In the genomic region with DNA sequence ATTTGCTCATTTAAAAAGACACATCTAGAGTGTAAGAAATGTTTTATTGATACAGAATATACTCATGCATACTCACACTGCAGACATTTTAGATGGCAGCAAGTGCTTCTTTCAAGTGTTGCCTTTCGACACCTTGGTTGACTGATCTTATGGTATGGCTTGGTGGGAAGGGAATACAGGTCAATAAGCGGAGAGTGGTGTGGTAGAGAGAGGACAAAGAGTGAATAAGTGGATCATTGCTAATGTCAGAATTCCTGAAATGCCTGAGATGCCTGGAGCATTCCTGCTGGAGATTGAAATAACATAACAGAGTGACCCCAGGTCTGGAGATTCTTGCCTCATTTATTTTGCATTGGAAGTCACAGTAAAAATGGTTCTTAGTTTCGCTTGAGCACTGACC, we compare ENCODE assay signal across 11 cellular contexts.
DNase-seq lines count a peak whose midpoint lies in the region; FAIRE-seq and TF ChIP-seq lines count a peak whose summit lies in the region.
"Had no signal": no experiment of that assay in that cellular context is flagged by ENCODE, and none has a peak within 500 bp of the region (broad histone marks: within the 10 kb centered on the region; RNA-seq: fewer than 3 reads in every experiment).

No MANE protein-coding gene starts in this region.

- H2BK15ac ChIP-seq in mesenchymal stem cell (ENCODE audit: low read depth, poor library complexity, severe bottlenecking): no peak overlapping the region

- TF ChIP-seq CTCF in cardiac fibroblast (IDR thresholded peaks at IDR 0.05; ENCODE audit: low read depth, low read length) (no peak), D721Med (IDR thresholded peaks at IDR 0.05; ENCODE audit: insufficient read depth, missing control alignments) (no peak)

- no peak overlapping the region for H2BK5ac ChIP-seq in mesenchymal stem cell (ENCODE audit: low read depth, low read length, poor library complexity, severe bottlenecking)

- H3K14ac ChIP-seq in mesenchymal stem cell (ENCODE audit: low read length in 2 of 2): no peak overlapping the region

- H3K18ac ChIP-seq in mesenchymal stem cell (ENCODE audit: low read depth in 1 of 2, low read length in 2 of 2): no peak overlapping the region

- peak overlapping the region; percentile 94 for H3K27ac ChIP-seq in mesenchymal stem cell (ENCODE audit: low read length, poor library complexity, severe bottlenecking)
- H3K27ac ChIP-seq: vagina, WERI-Rb-1 had no signal

- peak; percentile 36 for DNase-seq in AG08396 (ENCODE audit: low spot score)
- DNase-seq in HuH-7 (ENCODE audit: low spot score): peak; percentile 36
- DNase-seq in cardiac fibroblast (ENCODE audit: low read depth in 2 of 2): peak; percentile 52 to 74
- peak; percentile 18 for DNase-seq in mesenchymal stem cell
- no peak for DNase-seq in D721Med (ENCODE audit: insufficient read length, low spot score)
- DNase-seq in DMS153 treated with DMSO at 0.1 percent for 48 hours (lab: John Stamatoyannopoulos, UW; ENCODE audit: unreplicated experiment): no peak
- no peak for DNase-seq in NCI-H748 (lab: John Stamatoyannopoulos, UW; ENCODE audit: unreplicated experiment)
- DNase-seq in stimulated activated CD4-positive, alpha-beta T cell treated with anti-CD3 and anti-CD28 coated beads, Interleukin-2, amount 100 ng/mL, for 48 hours: no peak
- DNase-seq: posterior cingulate gyrus, WERI-Rb-1 had no signal

- WGBS in mesenchymal stem cell: 16% methylated on average over 2 of the region's 3 CpGs

- H2AK5ac ChIP-seq in mesenchymal stem cell (ENCODE audit: low read length, severe bottlenecking): no peak overlapping the region

- no peak overlapping the region for H3K9ac ChIP-seq in mesenchymal stem cell (ENCODE audit: low read length)

- no peak overlapping the region for H3K4me2 ChIP-seq in mesenchymal stem cell (ENCODE audit: low read length, poor library complexity, severe bottlenecking)

- H3K79me1 ChIP-seq in mesenchymal stem cell (replicated peaks; ENCODE audit: low read length, poor library complexity, severe bottlenecking): no peaks in the 10 kb centered on the region

- no peak overlapping the region for H4K8ac ChIP-seq in mesenchymal stem cell (ENCODE audit: low read length)

- H2AFZ ChIP-seq in mesenchymal stem cell (ENCODE audit: low read depth, low read length): no peak overlapping the region

- no peak overlapping the region for H3K4ac ChIP-seq in mesenchymal stem cell (ENCODE audit: low read depth in 1 of 2, low read length in 2 of 2)

- peaks cover 9% of the 10 kb centered on the region for H3K4me1 ChIP-seq in mesenchymal stem cell (ENCODE audit: control insufficient read depth, insufficient read depth, low read depth, low read length)
- H3K4me1 ChIP-seq: vagina had no signal

- H3K27me3 ChIP-seq in mesenchymal stem cell (ENCODE audit: control insufficient read depth in 1 of 2, insufficient read depth in 1 of 2, low read length in 2 of 2): no peaks in the 10 kb centered on the region
- H3K27me3 ChIP-seq: vagina had no signal

- no peak for FAIRE-seq in D721Med (lab: Jason Lieb, UNC)

- no peak overlapping the region for H4K91ac ChIP-seq in mesenchymal stem cell (ENCODE audit: low read length)

- no peak overlapping the region for H3K23ac ChIP-seq in mesenchymal stem cell (ENCODE audit: low read length in 2 of 2)

- H3K4me3 ChIP-seq in cardiac fibroblast (replicated peaks in 1 of 2; ENCODE audit: low read depth in 2 of 2, low read length in 2 of 2) (no peak overlapping the region), mesenchymal stem cell (ENCODE audit: insufficient read depth in 1 of 2, low read depth in 1 of 2, low read length in 2 of 2) (no peak overlapping the region)
- H3K4me3 ChIP-seq: vagina had no signal

- H3K36me3 ChIP-seq in mesenchymal stem cell (ENCODE audit: control insufficient read depth in 1 of 2, insufficient read depth in 2 of 2, low read depth in 1 of 2, low read length in 2 of 2): no peaks in the 10 kb centered on the region
- H3K36me3 ChIP-seq: vagina, WERI-Rb-1 had no signal

- H2BK120ac ChIP-seq in mesenchymal stem cell (ENCODE audit: low read depth, low read length): no peak overlapping the region

- H2BK12ac ChIP-seq in mesenchymal stem cell (ENCODE audit: low read length in 2 of 2): peak overlapping the region in 1 of 2 experiments; percentile 52

- no peaks in the 10 kb centered on the region for H3K9me3 ChIP-seq in mesenchymal stem cell (ENCODE audit: control insufficient read depth, low read length)
- H3K9me3 ChIP-seq: vagina had no signal

Comparison
In these comparisons a context has a peak if more than half of its experiments do, and no peak if none do; other contexts are left out.
1. DNase-seq: peak in AG08396 (single experiment), HuH-7 (single experiment), cardiac fibroblast (2 of 2) and mesenchymal stem cell (single experiment); none in D721Med (single experiment), DMS153 treated with DMSO at 0.1 percent for 48 hours (single experiment), NCI-H748 (single experiment) and stimulated activated CD4-positive, alpha-beta T cell treated with anti-CD3 and anti-CD28 coated beads, Interleukin-2, amount 100 ng/mL, for 48 hours (0 of 2).